8 cellular contexts compared by ENCODE assay signal in the genomic region with DNA sequence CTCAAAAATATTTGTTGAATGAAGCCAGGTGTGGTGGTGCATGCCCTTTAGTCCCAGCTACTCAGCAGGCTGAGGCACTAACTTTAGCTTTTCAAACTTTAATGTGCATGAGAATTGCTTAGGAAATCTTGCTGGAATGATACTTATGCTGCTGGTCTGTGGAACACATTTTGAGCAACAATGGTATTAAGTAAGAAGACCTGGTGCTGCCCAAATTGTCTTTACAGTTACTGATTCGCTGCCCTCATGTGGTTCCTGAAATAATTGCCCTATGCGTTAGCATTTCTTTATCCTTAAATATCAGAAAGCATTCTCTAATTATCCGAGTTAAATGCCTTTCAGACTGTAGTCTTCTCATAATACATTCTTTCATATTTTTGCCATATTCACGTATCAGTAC.
DNase-seq lines count a peak whose midpoint lies in the region; ATAC-seq and TF ChIP-seq lines count a peak whose summit lies in the region.

No MANE protein-coding gene starts in this region.

- H3K4me3 ChIP-seq in heart left ventricle: no peak overlapping the region

- no peaks in the 10 kb centered on the region for H3K27me3 ChIP-seq in heart left ventricle

- peak in 1 of 4 donors; percentile 43 for ATAC-seq in heart left ventricle
- ATAC-seq in HG02588 (IDR thresholded peaks at IDR 0.05; ENCODE audit: unreplicated experiment): no peak

- intact Hi-C loops in heart left ventricle (cut with DNase I): loop anchor here in 9 of 10 donors (1.0 to 10.0 kb wide), 5 partner anchors 113 to 123 kb away; no protein-coding TSS in a partner anchor

- TF ChIP-seq CTCF in heart left ventricle (IDR thresholded peaks at IDR 0.05): peak in 7 of 12 donors; percentile 10 to 46 (median 34)

- DNase-seq in ACHN: peak; percentile 25
- peak; percentile 33 for DNase-seq in HCEC 1CT
- DNase-seq in RPMI8226: peak; percentile 22
- no peak for DNase-seq in heart left ventricle
- no peak for DNase-seq in epidermal melanocyte (ENCODE audit: insufficient read length, low spot score)
- no peak for DNase-seq in stimulated activated naive CD4-positive, alpha-beta T cell treated with Interleukin-2 at 50 U/mL for 16 hours (lab: John Stamatoyannopoulos, UW)
- DNase-seq in OCI-M2 (lab: John Stamatoyannopoulos, UW; ENCODE audit: unreplicated experiment): no peak

- no peaks in the 10 kb centered on the region for H3K9me3 ChIP-seq in heart left ventricle

- WGBS in heart left ventricle, 4 donors: 55 to 66% (median 60%) methylated on average over 4 of the region's 4 CpGs

- no peaks in the 10 kb centered on the region for H3K36me3 ChIP-seq in heart left ventricle

- TF ChIP-seq POLR2A in heart left ventricle (IDR thresholded peaks at IDR 0.05): no peak

- in situ Hi-C loops in ACHN (cut with HindIII; ENCODE audit: low pct_ligation_motif_present, low pct_unique_long_range_greater_than_20kb, low sequenced_read_pairs): no loop called here

- peaks cover 0 to 23% (median 3%) of the 10 kb centered on the region in 12 donors for H3K4me1 ChIP-seq in heart left ventricle

- H3K27ac ChIP-seq in heart left ventricle: no peak overlapping the region

Comparison
In these comparisons a context has a peak if more than half of its experiments do, and no peak if none do; other contexts are left out.
1. DNase-seq: peak in ACHN (single experiment), HCEC 1CT (single experiment) and RPMI8226 (single experiment); none in heart left ventricle (0 of 5), epidermal melanocyte (single experiment), stimulated activated naive CD4-positive, alpha-beta T cell treated with Interleukin-2 at 50 U/mL for 16 hours (single experiment) and OCI-M2 (single experiment).